In the genomic region with DNA sequence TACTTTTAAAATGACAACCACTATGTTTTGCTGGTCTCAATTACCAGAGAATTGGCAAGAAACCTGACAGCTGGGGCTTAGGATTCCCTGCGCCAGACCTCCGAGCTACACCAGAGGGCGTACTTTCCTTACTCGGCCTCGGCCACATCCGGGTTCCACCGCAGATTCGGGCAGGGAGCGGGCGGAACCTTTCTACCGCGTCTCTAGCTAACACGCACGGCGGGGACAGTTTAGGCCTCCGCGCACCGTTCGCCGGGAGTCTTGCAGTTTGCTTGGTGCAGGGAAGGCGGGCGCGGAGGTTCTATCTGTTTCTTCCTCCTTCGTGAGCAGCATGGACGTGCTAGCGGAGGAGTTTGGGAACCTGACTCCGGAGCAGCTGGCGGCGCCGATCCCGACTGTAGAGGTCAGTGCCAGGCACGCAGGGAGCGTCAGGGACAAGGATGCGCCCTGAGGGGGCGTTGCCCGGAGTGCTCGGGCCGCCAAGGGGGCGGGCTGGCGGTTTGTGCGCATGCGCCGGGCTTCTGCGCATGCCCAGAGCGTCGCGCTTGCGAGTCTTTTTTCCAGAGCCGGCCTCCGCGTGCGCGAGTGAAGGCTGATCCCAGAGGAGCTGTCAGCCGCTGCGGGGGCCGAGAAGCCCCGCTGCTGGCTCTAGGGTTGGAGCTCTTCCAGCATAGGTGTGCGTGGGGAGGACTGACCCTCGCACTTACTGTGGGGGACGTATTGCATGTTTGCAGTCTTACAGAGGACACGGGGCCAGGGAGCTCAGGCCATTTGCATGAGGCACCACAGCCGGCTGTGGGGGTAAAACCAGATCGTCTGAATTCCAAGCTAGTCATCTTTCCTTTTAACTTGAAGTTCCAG, we compare ENCODE assay signal across 1 cellular context.
TF ChIP-seq lines count a peak whose summit lies in the region.

POLR3B (plus strand) TSS at position 200 of the 861 bp plus-strand sequence; CDS start at position 332, 132 bp downstream.

TF ChIP-seq in K562, 482 proteins besides CTCF, POLR2A, EP300 and RAD21 (continued from another document):
- TF ChIP-seq, protein P1, sequence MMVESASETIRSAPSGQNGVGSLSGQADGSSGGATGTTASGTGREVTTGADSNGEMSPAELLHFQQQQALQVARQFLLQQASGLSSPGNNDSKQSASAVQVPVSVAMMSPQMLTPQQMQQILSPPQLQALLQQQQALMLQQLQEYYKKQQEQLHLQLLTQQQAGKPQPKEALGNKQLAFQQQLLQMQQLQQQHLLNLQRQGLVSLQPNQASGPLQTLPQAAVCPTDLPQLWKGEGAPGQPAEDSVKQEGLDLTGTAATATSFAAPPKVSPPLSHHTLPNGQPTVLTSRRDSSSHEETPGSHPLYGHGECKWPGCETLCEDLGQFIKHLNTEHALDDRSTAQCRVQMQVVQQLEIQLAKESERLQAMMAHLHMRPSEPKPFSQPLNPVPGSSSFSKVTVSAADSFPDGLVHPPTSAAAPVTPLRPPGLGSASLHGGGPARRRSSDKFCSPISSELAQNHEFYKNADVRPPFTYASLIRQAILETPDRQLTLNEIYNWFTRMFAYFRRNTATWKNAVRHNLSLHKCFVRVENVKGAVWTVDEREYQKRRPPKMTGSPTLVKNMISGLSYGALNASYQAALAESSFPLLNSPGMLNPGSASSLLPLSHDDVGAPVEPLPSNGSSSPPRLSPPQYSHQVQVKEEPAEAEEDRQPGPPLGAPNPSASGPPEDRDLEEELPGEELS (CRISPR knock-in tag; IDR thresholded peaks at IDR 0.05; ENCODE audit: borderline replicate concordance): no peak
- TF ChIP-seq TOE1 (IDR thresholded peaks at IDR 0.05; ENCODE audit: borderline replicate concordance) (peak; percentile 81), TOE1 (CRISPR knock-in tag; IDR thresholded peaks at IDR 0.05; ENCODE audit: borderline replicate concordance, low read depth) (no peak), SMARCE1 (IDR thresholded peaks at IDR 0.05) (peak; percentile 71), POLR2G (IDR thresholded peaks at IDR 0.05; ENCODE audit: low read depth, low read length) (peak; percentile 94), YY1 (IDR thresholded peaks at IDR 0.05; ENCODE audit: borderline replicate concordance in 1 of 3, control insufficient read depth in 1 of 3, extremely low read depth in 1 of 3, insufficient read depth in 3 of 3, insufficient read length in 1 of 3, insufficient replicate concordance in 2 of 3, low read depth in 1 of 3, low read length in 2 of 3) (peak in 2 of 3 experiments; percentile 64 to 73), GABPB1 (CRISPR knock-in tag; IDR thresholded peaks at IDR 0.05) (peak; percentile 99), THRAP3 (IDR thresholded peaks at IDR 0.05; ENCODE audit: borderline replicate concordance) (no peak), CEBPB (tag; IDR thresholded peaks at IDR 0.05) (no peak), MAFG (tag; conservative IDR thresholded peaks at IDR 0.05) (no peak), TFE3 (CRISPR knock-in tag; IDR thresholded peaks at IDR 0.05) (no peak), TCF15 (CRISPR knock-in tag; IDR thresholded peaks at IDR 0.05) (no peak), PHB (CRISPR knock-in tag; IDR thresholded peaks at IDR 0.05) (no peak), IFI16 (CRISPR knock-in tag; IDR thresholded peaks at IDR 0.05) (no peak), NRF1 (conservative IDR thresholded peaks at IDR 0.05 in 1 of 2, IDR thresholded peaks at IDR 0.05 in 1 of 2) (peak; percentile 99), RB1 (IDR thresholded peaks at IDR 0.05; ENCODE audit: low read depth) (peak; percentile 66; the same call in 1 of the 2 replicates), ZNF146 (CRISPR knock-in tag; IDR thresholded peaks at IDR 0.05; ENCODE audit: unreplicated experiment) (no peak), SRSF7 (optimal IDR thresholded peaks at IDR 0.05; ENCODE audit: low read depth, low read length) (no peak), CC2D1A (IDR thresholded peaks at IDR 0.05) (peak; percentile 59), ZNF668 (CRISPR knock-in tag; IDR thresholded peaks at IDR 0.05) (0 out of 2 replicates have a peak, but pooled peaks have one; percentile 16), EHMT2 (IDR thresholded peaks at IDR 0.05) (0 out of 2 replicates have a peak, but pooled peaks have one; percentile 16), MAZ (CRISPR knock-in tag; conservative IDR thresholded peaks at IDR 0.05 in 1 of 2, IDR thresholded peaks at IDR 0.05 in 1 of 2) (peak; percentile 90 to 92), TAF9B (IDR thresholded peaks at IDR 0.05; ENCODE audit: partially characterized antibody) (peak; percentile 88), MBD2 (IDR thresholded peaks at IDR 0.05; ENCODE audit: borderline replicate concordance, low read depth) (peak; percentile 59)
- TF ChIP-seq, protein P2, sequence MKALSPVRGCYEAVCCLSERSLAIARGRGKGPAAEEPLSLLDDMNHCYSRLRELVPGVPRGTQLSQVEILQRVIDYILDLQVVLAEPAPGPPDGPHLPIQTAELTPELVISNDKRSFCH (CRISPR knock-in tag; IDR thresholded peaks at IDR 0.05): no peak
- TF ChIP-seq, protein P2 (tag; IDR thresholded peaks at IDR 0.05): peak; percentile 87; the same call in 1 of the 2 replicates
- TF ChIP-seq, protein P3, sequence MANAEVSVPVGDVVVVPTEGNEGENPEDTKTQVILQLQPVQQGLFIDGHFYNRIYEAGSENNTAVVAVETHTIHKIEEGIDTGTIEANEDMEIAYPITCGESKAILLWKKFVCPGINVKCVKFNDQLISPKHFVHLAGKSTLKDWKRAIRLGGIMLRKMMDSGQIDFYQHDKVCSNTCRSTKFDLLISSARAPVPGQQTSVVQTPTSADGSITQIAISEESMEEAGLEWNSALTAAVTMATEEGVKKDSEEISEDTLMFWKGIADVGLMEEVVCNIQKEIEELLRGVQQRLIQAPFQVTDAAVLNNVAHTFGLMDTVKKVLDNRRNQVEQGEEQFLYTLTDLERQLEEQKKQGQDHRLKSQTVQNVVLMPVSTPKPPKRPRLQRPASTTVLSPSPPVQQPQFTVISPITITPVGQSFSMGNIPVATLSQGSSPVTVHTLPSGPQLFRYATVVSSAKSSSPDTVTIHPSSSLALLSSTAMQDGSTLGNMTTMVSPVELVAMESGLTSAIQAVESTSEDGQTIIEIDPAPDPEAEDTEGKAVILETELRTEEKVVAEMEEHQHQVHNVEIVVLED (CRISPR knock-in tag; IDR thresholded peaks at IDR 0.05): peak; percentile 91
- TF ChIP-seq, protein P4, sequence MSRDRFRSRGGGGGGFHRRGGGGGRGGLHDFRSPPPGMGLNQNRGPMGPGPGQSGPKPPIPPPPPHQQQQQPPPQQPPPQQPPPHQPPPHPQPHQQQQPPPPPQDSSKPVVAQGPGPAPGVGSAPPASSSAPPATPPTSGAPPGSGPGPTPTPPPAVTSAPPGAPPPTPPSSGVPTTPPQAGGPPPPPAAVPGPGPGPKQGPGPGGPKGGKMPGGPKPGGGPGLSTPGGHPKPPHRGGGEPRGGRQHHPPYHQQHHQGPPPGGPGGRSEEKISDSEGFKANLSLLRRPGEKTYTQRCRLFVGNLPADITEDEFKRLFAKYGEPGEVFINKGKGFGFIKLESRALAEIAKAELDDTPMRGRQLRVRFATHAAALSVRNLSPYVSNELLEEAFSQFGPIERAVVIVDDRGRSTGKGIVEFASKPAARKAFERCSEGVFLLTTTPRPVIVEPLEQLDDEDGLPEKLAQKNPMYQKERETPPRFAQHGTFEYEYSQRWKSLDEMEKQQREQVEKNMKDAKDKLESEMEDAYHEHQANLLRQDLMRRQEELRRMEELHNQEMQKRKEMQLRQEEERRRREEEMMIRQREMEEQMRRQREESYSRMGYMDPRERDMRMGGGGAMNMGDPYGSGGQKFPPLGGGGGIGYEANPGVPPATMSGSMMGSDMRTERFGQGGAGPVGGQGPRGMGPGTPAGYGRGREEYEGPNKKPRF (IDR thresholded peaks at IDR 0.05; ENCODE audit: low read depth, low read length): no peak
TF ChIP-seq in K562: peak in this region for 200.
